ENCODE assay signal across 8 cellular contexts in the genomic region with DNA sequence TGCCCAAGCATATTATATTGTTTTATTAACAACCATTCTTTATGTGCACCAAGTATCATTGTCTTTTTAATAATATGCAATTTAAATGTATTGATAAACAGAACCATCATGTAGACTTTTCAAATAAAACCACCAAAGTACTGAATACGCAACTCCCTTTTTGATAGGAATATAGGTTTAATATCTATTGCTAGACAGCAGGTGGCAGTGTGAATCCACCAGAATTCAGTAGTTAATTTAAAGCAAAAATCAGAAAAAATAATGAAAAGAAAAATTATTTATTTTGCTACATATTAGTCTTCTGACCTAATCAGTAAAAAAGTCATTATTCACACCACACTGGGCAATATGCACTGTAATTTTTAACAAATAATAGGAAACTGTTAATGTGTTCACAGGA.
DNase-seq lines count a peak whose midpoint lies in the region; ATAC-seq and TF ChIP-seq lines count a peak whose summit lies in the region.

No MANE protein-coding gene starts in this region.

- POLR2A ChIA-PET in AG04450 (lab: Yijun Ruan, JAX), result no interaction called here

- H3K4me3 ChIP-seq in AG04450 (ENCODE audit: low read depth, low read length), result no peak overlapping the region
- H3K4me3 ChIP-seq in GM12865 (ENCODE audit: low read depth, low read length), result no peak overlapping the region
- H3K4me3 ChIP-seq in fibroblast of villous mesenchyme (ENCODE audit: low read depth, low read length), result no peak overlapping the region
- no peak overlapping the region for H3K4me3 ChIP-seq in stomach

- no peaks in the 10 kb centered on the region for H3K36me3 ChIP-seq in stomach

- no peaks in the 10 kb centered on the region for H3K4me1 ChIP-seq in stomach

- H3K4me1 Mint-ChIP-seq in activated CD8-positive, alpha-beta memory T cell treated with anti-CD3 and anti-CD28 coated beads, Interleukin-2, amount 10 ng/mL, durations not matched to agents 7 days and 5 days, result peaks cover 9% of the 10 kb centered on the region

- WGBS in stomach, 5 donors, result 51 to 61% (median 57%) methylated on average over 1 of the region's 1 CpG

- no peak for TF ChIP-seq POLR2A in stomach (IDR thresholded peaks at IDR 0.05)

- no peaks in the 10 kb centered on the region for H3K27me3 Mint-ChIP-seq in activated CD8-positive, alpha-beta memory T cell treated with anti-CD3 and anti-CD28 coated beads, Interleukin-2, amount 10 ng/mL, durations not matched to agents 7 days and 5 days

- no peak overlapping the region for H3K27ac ChIP-seq in AG04450 (ENCODE audit: low read depth, low read length)
- no peak overlapping the region for H3K27ac ChIP-seq in stomach

- ATAC-seq in activated CD8-positive, alpha-beta memory T cell treated with anti-CD3 and anti-CD28 coated beads, Interleukin-2, amount 10 ng/mL, durations not matched to agents 7 days and 5 days, result no peak
- no peak for ATAC-seq in GM18909 (IDR thresholded peaks at IDR 0.05; ENCODE audit: poor library complexity, unreplicated experiment)

- no peak overlapping the region for H3K4me3 Mint-ChIP-seq in activated CD8-positive, alpha-beta memory T cell treated with anti-CD3 and anti-CD28 coated beads, Interleukin-2, amount 10 ng/mL, durations not matched to agents 7 days and 5 days

- CTCF ChIA-PET in AG04450 (lab: Charles Lee), result interaction anchor here (0.6 to 2.0 kb wide), 7 partner anchors 10 to 1773 kb away, joined by 3 to 7 read pairs (median 4); no protein-coding TSS in a partner anchor
- CTCF ChIA-PET in activated CD8-positive, alpha-beta memory T cell treated with anti-CD3 and anti-CD28 coated beads, Interleukin-2, amount 10 ng/mL, durations not matched to agents 7 days and 5 days (lab: Charles Lee), result interaction anchor here (2.0 kb wide), 1 partner anchor 12 kb away, joined by 6 read pairs; no protein-coding TSS in a partner anchor

- H3K27ac Mint-ChIP-seq in activated CD8-positive, alpha-beta memory T cell treated with anti-CD3 and anti-CD28 coated beads, Interleukin-2, amount 10 ng/mL, durations not matched to agents 7 days and 5 days, result no peak overlapping the region

- intact Hi-C loops in stomach (cut with DNase I; ENCODE audit: low total_unique reads), result loop anchor here (10.0 kb wide), 1 partner anchor 443 kb away; no protein-coding TSS in a partner anchor

- no peak for TF ChIP-seq EP300 in stomach (IDR thresholded peaks at IDR 0.05)

- H3K27me3 ChIP-seq in AG04450 (ENCODE audit: control insufficient read depth, insufficient read depth, low read length), result peaks cover 7% of the 10 kb centered on the region
- H3K27me3 ChIP-seq in stomach, result no peaks in the 10 kb centered on the region

- in situ Hi-C loops in SK-MEL-5 (cut with HindIII; ENCODE audit: low pct_unique_long_range_greater_than_20kb, low sequenced_read_pairs), result no loop called here

- H3K36me3 Mint-ChIP-seq in activated CD8-positive, alpha-beta memory T cell treated with anti-CD3 and anti-CD28 coated beads, Interleukin-2, amount 10 ng/mL, durations not matched to agents 7 days and 5 days, result no peaks in the 10 kb centered on the region

- no peaks in the 10 kb centered on the region for H3K9me3 Mint-ChIP-seq in activated CD8-positive, alpha-beta memory T cell treated with anti-CD3 and anti-CD28 coated beads, Interleukin-2, amount 10 ng/mL, durations not matched to agents 7 days and 5 days (ENCODE audit: low read depth)

- DNase-seq in AG04450 (ENCODE audit: low read depth, low spot score) (peak; percentile 10), GM12865 (ENCODE audit: low read depth) (peak; percentile 41), SK-MEL-5 (ENCODE audit: low read depth, low spot score) (peak; percentile 44), fibroblast of villous mesenchyme (ENCODE audit: low read depth) (peak; percentile 54), stomach (no peak)
- no peak for DNase-seq in activated CD8-positive, alpha-beta memory T cell treated with anti-CD3 and anti-CD28 coated beads, Interleukin-2, amount 50 U/mL, for 4 hours
- no peak for DNase-seq in activated CD8-positive, alpha-beta memory T cell treated with anti-CD3 and anti-CD28 coated beads, Interleukin-2, amount 10 ng/mL, durations not matched to agents 7 days and 5 days

- no peaks in the 10 kb centered on the region for H3K9me3 ChIP-seq in AG04450 (ENCODE audit: control insufficient read depth, insufficient read depth, low read length)
- H3K9me3 ChIP-seq in stomach, result no peaks in the 10 kb centered on the region

- TF ChIP-seq CTCF in AG04450 (IDR thresholded peaks at IDR 0.05; ENCODE audit: low read depth, low read length) (peak; percentile 64), GM12865 (IDR thresholded peaks at IDR 0.05; ENCODE audit: insufficient read depth, low read depth, low read length, missing control alignments) (peak; percentile 34), fibroblast of villous mesenchyme (IDR thresholded peaks at IDR 0.05; ENCODE audit: insufficient read depth, low read depth, low read length) (peak; percentile 50), stomach (IDR thresholded peaks at IDR 0.05) (peak in 2 of 7 experiments; percentile 21 to 30)

Comparison
In these comparisons a context has a peak if more than half of its experiments do, and no peak if none do; other contexts are left out.
1. DNase-seq: peak in AG04450 (single experiment), GM12865 (single experiment), SK-MEL-5 (single experiment) and fibroblast of villous mesenchyme (single experiment); none in activated CD8-positive, alpha-beta memory T cell treated with anti-CD3 and anti-CD28 coated beads, Interleukin-2, amount 50 U/mL, for 4 hours (single experiment), activated CD8-positive, alpha-beta memory T cell treated with anti-CD3 and anti-CD28 coated beads, Interleukin-2, amount 10 ng/mL, durations not matched to agents 7 days and 5 days (single experiment) and stomach (single experiment).